24 cellular contexts compared by ENCODE assay signal in the genomic region with DNA sequence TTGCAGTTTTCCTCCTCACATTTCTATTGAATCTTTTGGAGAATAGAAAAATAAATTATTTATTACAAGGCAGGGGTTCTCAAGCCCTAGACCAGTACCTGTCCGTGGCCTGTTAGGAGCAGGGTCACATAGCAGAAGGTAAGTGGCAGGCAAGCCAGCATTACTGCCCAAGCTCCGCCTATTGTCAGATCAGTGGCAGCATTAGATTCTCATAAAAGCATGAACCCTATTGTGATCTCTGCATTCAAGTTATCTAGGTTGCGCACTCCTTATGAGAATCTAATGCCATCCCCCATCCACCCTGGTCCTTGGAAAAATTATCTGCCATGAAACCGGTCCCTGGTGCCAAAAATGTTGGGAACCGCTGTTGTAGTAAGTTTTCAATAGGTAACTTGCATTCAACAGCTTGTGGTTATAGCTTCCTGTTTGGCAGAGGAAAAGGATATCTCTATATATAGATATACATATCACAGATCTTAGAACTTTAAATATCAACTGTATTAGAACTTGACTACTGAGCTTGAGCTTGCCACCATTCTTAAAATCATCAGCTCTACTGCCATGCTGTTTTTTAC.
DNase-seq lines count a peak whose midpoint lies in the region; ATAC-seq, FAIRE-seq and TF ChIP-seq lines count a peak whose summit lies in the region.
"Had no signal": no experiment of that assay in that cellular context is flagged by ENCODE, and none has a peak within 500 bp of the region (broad histone marks: within the 10 kb centered on the region; RNA-seq: fewer than 3 reads in every experiment).

No MANE protein-coding gene starts in this region.

- peaks cover 8% of the 10 kb centered on the region for H3K27me3 Mint-ChIP-seq in activated CD4-positive, alpha-beta T cell treated with anti-CD3 and anti-CD28 coated beads, Interleukin-2, amount 10 ng/mL, durations not matched to agents 24 days and 14 days
- H3K27me3 Mint-ChIP-seq in effector memory CD8-positive, alpha-beta T cell = no peaks in the 10 kb centered on the region

- peak; percentile 57 for DNase-seq in activated CD4-positive, alpha-beta T cell treated with anti-CD3 and anti-CD28 coated beads, Interleukin-2, amount 10 ng/mL, durations not matched to agents 24 days and 14 days
- no peak for DNase-seq in activated CD4-positive, alpha-beta T cell treated with anti-CD3 and anti-CD28 coated beads for 48 hours
- DNase-seq in OCI-M1 (lab: John Stamatoyannopoulos, UW) = peak; percentile 8
- DNase-seq in endothelial cell of umbilical vein (ENCODE audit: low read depth, low spot score) = peak; percentile 48
- DNase-seq in effector memory CD8-positive, alpha-beta T cell = no peak
- no peak for DNase-seq in NCI-H2081 treated with DMSO at 0.1 percent for 48 hours (lab: John Stamatoyannopoulos, UW)
- DNase-seq: activated gamma-delta T cell treated with Interleukin-2 at 50 U/mL for 16 hours, amygdala, cortex of kidney, left cardiac atrium, natural killer cell, NCI-H1436, NCI-H524, sigmoid colon, upper lobe of left lung had no signal

- no peaks in the 10 kb centered on the region for H3K79me2 ChIP-seq in endothelial cell of umbilical vein (ENCODE audit: control insufficient read depth, insufficient read depth, low read length)
- H3K79me2 ChIP-seq: parathyroid adenoma had no signal

- ATAC-seq in HG03432 (IDR thresholded peaks at IDR 0.05; ENCODE audit: unreplicated experiment) (peak; percentile 53), GM18873 (IDR thresholded peaks at IDR 0.05; ENCODE audit: low FRiP score, unreplicated experiment) (no peak)
- no peak for ATAC-seq in effector memory CD8-positive, alpha-beta T cell (replicated peaks)
- ATAC-seq: GM23338, left cardiac atrium, natural killer cell had no signal

- H3K4me3 Mint-ChIP-seq in activated CD4-positive, alpha-beta T cell treated with anti-CD3 and anti-CD28 coated beads, Interleukin-2, amount 10 ng/mL, durations not matched to agents 24 days and 14 days = peak overlapping the region; percentile 43
- no peak overlapping the region for H3K4me3 Mint-ChIP-seq in effector memory CD8-positive, alpha-beta T cell
- H3K4me3 Mint-ChIP-seq: GM23338, natural killer cell had no signal

- no TSS peak for BruUV-seq in endothelial cell of umbilical vein (replicated peaks; lab: Mats Ljungman, UMichigan)

- H2AFZ ChIP-seq in endothelial cell of umbilical vein (ENCODE audit: low read depth, low read length) = no peak overlapping the region
- H2AFZ ChIP-seq: GM23338, parathyroid adenoma had no signal

- CTCF ChIA-PET in endothelial cell of umbilical vein (lab: Charles Lee) = interaction anchor here (0.7 to 2.2 kb wide), 10 partner anchors 12 to 538 kb away, joined by 3 to 8 read pairs (median 5); no protein-coding TSS in a partner anchor

- no peaks in the 10 kb centered on the region for H4K20me1 ChIP-seq in endothelial cell of umbilical vein (replicated peaks; ENCODE audit: control insufficient read depth, extremely low read depth, insufficient read depth, low read length)

- no peaks in the 10 kb centered on the region for H3K9me1 ChIP-seq in endothelial cell of umbilical vein (replicated peaks; ENCODE audit: control insufficient read depth, extremely low read depth, insufficient read depth, low read length)

- intact Hi-C loops in activated CD4-positive, alpha-beta T cell treated with anti-CD3 and anti-CD28 coated beads, Interleukin-2, amount 10 ng/mL, durations not matched to agents 24 days and 14 days (cut with micrococcal nuclease) = no loop called here
- intact Hi-C loops in endothelial cell of umbilical vein (cut with micrococcal nuclease) = loop anchor here (2.0 to 5.0 kb wide), 2 partner anchors 19 to 161 kb away; no protein-coding TSS in a partner anchor

- peak overlapping the region; percentile 64 for H3K4me2 ChIP-seq in endothelial cell of umbilical vein (ENCODE audit: insufficient read depth, low read length)
- H3K4me2 ChIP-seq: GM23338 had no signal

- H3K9me3 Mint-ChIP-seq in activated CD4-positive, alpha-beta T cell treated with anti-CD3 and anti-CD28 coated beads, Interleukin-2, amount 10 ng/mL, durations not matched to agents 24 days and 14 days = peaks cover 12% of the 10 kb centered on the region
- H3K9me3 Mint-ChIP-seq in effector memory CD8-positive, alpha-beta T cell = peaks cover 0 to 2% of the 10 kb centered on the region in 2 donors

- H3K4me1 Mint-ChIP-seq in activated CD4-positive, alpha-beta T cell treated with anti-CD3 and anti-CD28 coated beads, Interleukin-2, amount 10 ng/mL, durations not matched to agents 24 days and 14 days = peaks cover 6% of the 10 kb centered on the region
- peaks cover 2 to 3% of the 10 kb centered on the region in 2 donors for H3K4me1 Mint-ChIP-seq in effector memory CD8-positive, alpha-beta T cell (ENCODE audit: low read depth in 2 of 2)

- no peak overlapping the region for H3K9ac ChIP-seq in endothelial cell of umbilical vein (replicated peaks; ENCODE audit: extremely low read depth, insufficient read depth, low read length)
- H3K9ac ChIP-seq: parathyroid adenoma had no signal

- no peak for TF ChIP-seq CTCF in endothelial cell of umbilical vein (IDR thresholded peaks at IDR 0.05; ENCODE audit: extremely low read depth in 1 of 2, insufficient read depth in 1 of 2, low read depth in 1 of 2, low read length in 2 of 2)

- FAIRE-seq in endothelial cell of umbilical vein (lab: Jason Lieb, UNC) = no peak
- FAIRE-seq: bronchial epithelial cell, HTR-8/SVneo had no signal

- dilution Hi-C loops in endothelial cell of umbilical vein (cut with MboI; ENCODE audit: extremely low pct_ligation_motif_present, low sequenced_read_pairs) = no loop called here

- peaks cover 7% of the 10 kb centered on the region for H3K4me1 ChIP-seq in endothelial cell of umbilical vein (ENCODE audit: control insufficient read depth, extremely low read depth, insufficient read depth, low read length)
- H3K4me1 ChIP-seq: parathyroid adenoma, sigmoid colon, upper lobe of left lung had no signal

- TF ChIP-seq POLR2A in endothelial cell of umbilical vein (IDR thresholded peaks at IDR 0.05; ENCODE audit: low read depth, low read length) = no peak

- H3K27ac Mint-ChIP-seq in activated CD4-positive, alpha-beta T cell treated with anti-CD3 and anti-CD28 coated beads, Interleukin-2, amount 10 ng/mL, durations not matched to agents 24 days and 14 days = no peak overlapping the region
- no peak overlapping the region for H3K27ac Mint-ChIP-seq in effector memory CD8-positive, alpha-beta T cell
- H3K27ac Mint-ChIP-seq: GM23338, natural killer cell had no signal

- no peak overlapping the region for H3K27ac ChIP-seq in endothelial cell of umbilical vein (ENCODE audit: insufficient read depth, low read depth, low read length)
- H3K27ac ChIP-seq: C4-2B, parathyroid adenoma, RWPE1, sigmoid colon, upper lobe of left lung, VCaP had no signal

- peaks cover under 1% of the 10 kb centered on the region for H3K36me3 Mint-ChIP-seq in activated CD4-positive, alpha-beta T cell treated with anti-CD3 and anti-CD28 coated beads, Interleukin-2, amount 10 ng/mL, durations not matched to agents 24 days and 14 days (ENCODE audit: low read depth)
- no peaks in the 10 kb centered on the region for H3K36me3 Mint-ChIP-seq in effector memory CD8-positive, alpha-beta T cell (ENCODE audit: insufficient read depth)
- H3K36me3 Mint-ChIP-seq: natural killer cell had no signal

- H3K9me3 ChIP-seq in endothelial cell of umbilical vein (replicated peaks; ENCODE audit: control insufficient read depth, insufficient read depth, low read length) = no peaks in the 10 kb centered on the region
- H3K9me3 ChIP-seq: sigmoid colon, upper lobe of left lung had no signal

- no peaks in the 10 kb centered on the region for H3K27me3 ChIP-seq in endothelial cell of umbilical vein (ENCODE audit: control insufficient read depth in 2 of 2, insufficient read depth in 2 of 2, low read length in 2 of 2)
- H3K27me3 ChIP-seq: sigmoid colon, upper lobe of left lung had no signal

- POLR2A ChIA-PET in endothelial cell of umbilical vein (lab: Charles Lee) = no interaction called here

- H3K4me3 ChIP-seq in endothelial cell of umbilical vein (replicated peaks in 1 of 3; ENCODE audit: insufficient read depth in 1 of 3, low read depth in 1 of 3, low read length in 3 of 3) = no peak overlapping the region
- H3K4me3 ChIP-seq: GM23338, sigmoid colon, upper lobe of left lung had no signal

- no peaks in the 10 kb centered on the region for H3K36me3 ChIP-seq in endothelial cell of umbilical vein (ENCODE audit: control insufficient read depth in 2 of 2, extremely low read depth in 1 of 2, insufficient read depth in 2 of 2, low read length in 2 of 2)
- H3K36me3 ChIP-seq: sigmoid colon, upper lobe of left lung had no signal

TF ChIP-seq in endothelial cell of umbilical vein, 7 proteins besides CTCF, POLR2A, EP300 and RAD21:
- TF ChIP-seq MYC (IDR thresholded peaks at IDR 0.05; ENCODE audit: low read depth, low read length) (no peak), JUN (IDR thresholded peaks at IDR 0.05; ENCODE audit: borderline replicate concordance, insufficient read depth, insufficient read length, low read depth) (no peak), GATA2 (IDR thresholded peaks at IDR 0.05; ENCODE audit: insufficient read depth, insufficient read length, low read depth, low read length) (no peak), FOS (IDR thresholded peaks at IDR 0.05; ENCODE audit: borderline replicate concordance, insufficient read depth, low read length) (no peak), EZH2 (IDR thresholded peaks at IDR 0.05; ENCODE audit: borderline replicate concordance, low read depth, low read length, severe bottlenecking) (no peak), POLR2AphosphoS5 (IDR thresholded peaks at IDR 0.05; ENCODE audit: insufficient read depth, low read depth, low read length) (no peak)
- TF ChIP-seq, protein P1, sequence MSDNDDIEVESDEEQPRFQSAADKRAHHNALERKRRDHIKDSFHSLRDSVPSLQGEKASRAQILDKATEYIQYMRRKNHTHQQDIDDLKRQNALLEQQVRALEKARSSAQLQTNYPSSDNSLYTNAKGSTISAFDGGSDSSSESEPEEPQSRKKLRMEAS (IDR thresholded peaks at IDR 0.05; ENCODE audit: insufficient read depth, insufficient read length) = no peak

Comparison
In these comparisons a context has a peak if more than half of its experiments do, and no peak if none do; other contexts are left out.
1. DNase-seq: peak in activated CD4-positive, alpha-beta T cell treated with anti-CD3 and anti-CD28 coated beads, Interleukin-2, amount 10 ng/mL, durations not matched to agents 24 days and 14 days (single experiment), OCI-M1 (single experiment) and endothelial cell of umbilical vein (single experiment); none in activated CD4-positive, alpha-beta T cell treated with anti-CD3 and anti-CD28 coated beads for 48 hours (single experiment), effector memory CD8-positive, alpha-beta T cell (0 of 3) and NCI-H2081 treated with DMSO at 0.1 percent for 48 hours (single experiment).